ENCODE assay signal across 18 cellular contexts in genomic region chr1:69016468-69016867, GRCh38.
"Had no signal": no experiment of that assay in that cellular context is flagged by ENCODE, and none has a peak within 500 bp of the region (broad histone marks: within the 10 kb centered on the region; RNA-seq: fewer than 3 reads in every experiment).

No MANE protein-coding gene starts in this region.

- H3K27me3 Mint-ChIP-seq: natural killer cell treated with Interleukin-12 subunit alpha and Interleukin-12 subunit beta and Interleukin-15 and Interleukin-18, amount 100 ng/mL, for 72 hours; type B pancreatic cell had no signal

- H3K4me1 ChIP-seq: esophagus squamous epithelium, heart left ventricle, left ventricle myocardium inferior, prostate gland, right lobe of liver, spleen, suprapubic skin had no signal

- H3K27ac ChIP-seq: esophagus squamous epithelium, heart left ventricle, left ventricle myocardium inferior, prostate gland, right lobe of liver, spleen, suprapubic skin had no signal

- DNase-seq: activated CD4-positive, alpha-beta T cell treated with anti-CD3 and anti-CD28 coated beads for 48 hours; activated naive CD4-positive, alpha-beta T cell; aorta; esophagus squamous epithelium; foreskin melanocyte; heart left ventricle; islet precursor cell; left ventricle myocardium inferior; mesenchymal stem cell; right lobe of liver; spleen; stimulated activated CD4-positive, alpha-beta T cell treated with anti-CD3 and anti-CD28 coated beads, Interleukin-1b, Interleukin-23, amount 100 ng/mL, for 48 hours; stimulated activated naive CD4-positive, alpha-beta T cell had no signal

- H3K36me3 ChIP-seq: esophagus squamous epithelium, heart left ventricle, left ventricle myocardium inferior, prostate gland, right lobe of liver, spleen, suprapubic skin had no signal

- H3K36me3 Mint-ChIP-seq: natural killer cell treated with Interleukin-12 subunit alpha and Interleukin-12 subunit beta and Interleukin-15 and Interleukin-18, amount 100 ng/mL, for 72 hours; type B pancreatic cell had no signal

- H3K4me3 ChIP-seq: esophagus squamous epithelium, heart left ventricle, left ventricle myocardium inferior, prostate gland, right lobe of liver, spleen, suprapubic skin had no signal

- H3K9me3 ChIP-seq: esophagus squamous epithelium, prostate gland, right lobe of liver, suprapubic skin had no signal

- H3K27ac Mint-ChIP-seq: activated T-helper 1 cell treated with anti-CD3 and anti-CD28 coated beads, Interleukin-12 subunit alpha, Interleukin-12 subunit beta, Interleukin-2, Interleukin-4 antibody, amounts not matched to agents 30 ng/mL and 10 ng/mL and 1 ng/mL, durations not matched to agents 14 hours and 24 hours and 36 hours; natural killer cell treated with Interleukin-12 subunit alpha and Interleukin-12 subunit beta and Interleukin-15 and Interleukin-18, amount 100 ng/mL, for 72 hours; type B pancreatic cell had no signal

- H3K9me3 Mint-ChIP-seq: activated T-helper 1 cell treated with anti-CD3 and anti-CD28 coated beads, Interleukin-12 subunit alpha, Interleukin-12 subunit beta, Interleukin-2, Interleukin-4 antibody, amounts not matched to agents 30 ng/mL and 10 ng/mL and 1 ng/mL, durations not matched to agents 14 hours and 24 hours and 36 hours; type B pancreatic cell had no signal

- ATAC-seq: heart left ventricle; natural killer cell treated with Interleukin-12 subunit alpha and Interleukin-12 subunit beta and Interleukin-15 and Interleukin-18, amount 100 ng/mL, for 72 hours; right lobe of liver had no signal

- H3K27me3 ChIP-seq: esophagus squamous epithelium, heart left ventricle, right lobe of liver, spleen, suprapubic skin had no signal

- H3K4me3 Mint-ChIP-seq: activated T-helper 1 cell treated with anti-CD3 and anti-CD28 coated beads, Interleukin-12 subunit alpha, Interleukin-12 subunit beta, Interleukin-2, Interleukin-4 antibody, amounts not matched to agents 30 ng/mL and 10 ng/mL and 1 ng/mL, durations not matched to agents 14 hours and 24 hours and 36 hours; natural killer cell treated with Interleukin-12 subunit alpha and Interleukin-12 subunit beta and Interleukin-15 and Interleukin-18, amount 100 ng/mL, for 72 hours; type B pancreatic cell had no signal
